In the genomic region with DNA sequence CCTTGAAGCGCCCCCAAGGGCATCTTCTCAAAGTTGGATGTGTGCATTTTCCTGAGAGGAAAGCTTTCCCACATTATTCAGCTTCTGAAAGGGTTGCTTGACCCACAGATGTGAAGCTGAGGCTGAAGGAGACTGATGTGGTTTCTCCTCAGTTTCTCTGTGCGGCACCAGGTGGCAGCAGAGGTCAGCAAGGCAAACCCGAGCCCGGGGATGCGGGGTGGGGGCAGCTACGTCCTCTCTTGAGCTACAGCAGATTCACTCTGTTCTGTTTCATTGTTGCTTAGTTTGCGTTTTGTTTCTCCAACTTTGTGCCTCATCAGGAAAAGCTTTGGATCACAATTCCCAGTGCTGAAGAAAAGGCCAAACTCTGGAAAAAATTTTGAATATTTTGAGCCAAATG, we compare ENCODE assay signal across 7 cellular contexts.
A peak's percentile ranks its signal among the peaks of the same experiment; 100 is the strongest.
DNase-seq lines count a peak whose midpoint lies in the region; FAIRE-seq and TF ChIP-seq lines count a peak whose summit lies in the region.
"Not testable (repeated sequence)": the region's sequence is repeated elsewhere in the genome, so short reads cannot be mapped to it uniquely, and the experiment has no call there.

No MANE protein-coding gene starts in this region.

- H3K4me3 ChIP-seq in kidney (ENCODE audit: low read length in 2 of 2): not testable (repeated sequence)

- H3K9me3 ChIP-seq in kidney (ENCODE audit: control insufficient read depth in 1 of 2, low read length in 2 of 2): not testable (repeated sequence)

- not testable (repeated sequence) for H3K9me3 Mint-ChIP-seq in chondrocyte (ENCODE audit: low read depth); progenitor cell of endocrine pancreas (ENCODE audit: low read depth)

- not testable (repeated sequence) for H3K36me3 Mint-ChIP-seq in chondrocyte (ENCODE audit: low read depth); progenitor cell of endocrine pancreas (ENCODE audit: insufficient read depth)

- not testable (repeated sequence) for H3K27ac Mint-ChIP-seq in chondrocyte (ENCODE audit: unreplicated experiment); progenitor cell of endocrine pancreas

- TF ChIP-seq CTCF in GM13977 (IDR thresholded peaks at IDR 0.05; ENCODE audit: extremely low read depth, insufficient read depth, missing control alignments) (peak; percentile 51), chondrocyte (IDR thresholded peaks at IDR 0.05) (peak; percentile 67), kidney (IDR thresholded peaks at IDR 0.05; ENCODE audit: borderline replicate concordance, extremely low read depth, insufficient read depth) (peak; percentile 18), progenitor cell of endocrine pancreas (IDR thresholded peaks at IDR 0.05; ENCODE audit: unreplicated experiment) (peak; percentile 42)

- in situ Hi-C loops in GM13977 (cut with MboI; ENCODE audit: low pct_unique_long_range_greater_than_20kb, low sequenced_read_pairs, unreplicated experiment): not testable (repeated sequence)

- not testable (repeated sequence) for FAIRE-seq in kidney (lab: Jason Lieb, UNC)

- intact Hi-C loops in kidney (cut with DNase I): not testable (repeated sequence)

- H3K9ac ChIP-seq in kidney (ENCODE audit: low read length in 2 of 2): not testable (repeated sequence)

- not testable (repeated sequence) for H3K27ac ChIP-seq in kidney (ENCODE audit: low read depth in 2 of 2, low read length in 2 of 2)

- not testable (repeated sequence) for DNase-seq in GM13977 (ENCODE audit: low spot score)
- peak; percentile 40 for DNase-seq in activated CD4-positive, alpha-beta T cell treated with anti-CD3 and anti-CD28 coated beads for 1 hour
- DNase-seq in activated T-helper 1 cell treated with Interleukin-2 at 50 U/mL for 16 hours (ENCODE audit: low read depth) (peak; percentile 17), chondrocyte (ENCODE audit: low spot score) (peak; percentile 95), kidney (peak; percentile 80), progenitor cell of endocrine pancreas (ENCODE audit: low spot score, unreplicated experiment) (peak; percentile 38)
- DNase-seq in stimulated activated CD8-positive, alpha-beta memory T cell treated with anti-CD3 and anti-CD28 coated beads, Interleukin-12 subunit alpha, Interleukin-12 subunit beta, amount 100 ng/mL, for 24 hours (ENCODE audit: extremely low read depth): peak; percentile 37

- not testable (repeated sequence) for H3K4me1 Mint-ChIP-seq in chondrocyte (ENCODE audit: low read depth); progenitor cell of endocrine pancreas (ENCODE audit: low read depth)

- not testable (repeated sequence) for H3K4me3 Mint-ChIP-seq in chondrocyte (ENCODE audit: unreplicated experiment); progenitor cell of endocrine pancreas (ENCODE audit: low read depth)

- H3K4me1 ChIP-seq in kidney (ENCODE audit: control insufficient read depth in 1 of 2, insufficient read depth in 1 of 2, low read depth in 1 of 2, low read length in 2 of 2): not testable (repeated sequence)

- H3K36me3 ChIP-seq in kidney (ENCODE audit: control insufficient read depth in 1 of 2, insufficient read depth in 2 of 2, low read length in 2 of 2): not testable (repeated sequence)

- H3K27me3 Mint-ChIP-seq in chondrocyte (ENCODE audit: low read depth); progenitor cell of endocrine pancreas: not testable (repeated sequence)
